Comparison of ENCODE assay signal across 1 cellular context in the genomic region with DNA sequence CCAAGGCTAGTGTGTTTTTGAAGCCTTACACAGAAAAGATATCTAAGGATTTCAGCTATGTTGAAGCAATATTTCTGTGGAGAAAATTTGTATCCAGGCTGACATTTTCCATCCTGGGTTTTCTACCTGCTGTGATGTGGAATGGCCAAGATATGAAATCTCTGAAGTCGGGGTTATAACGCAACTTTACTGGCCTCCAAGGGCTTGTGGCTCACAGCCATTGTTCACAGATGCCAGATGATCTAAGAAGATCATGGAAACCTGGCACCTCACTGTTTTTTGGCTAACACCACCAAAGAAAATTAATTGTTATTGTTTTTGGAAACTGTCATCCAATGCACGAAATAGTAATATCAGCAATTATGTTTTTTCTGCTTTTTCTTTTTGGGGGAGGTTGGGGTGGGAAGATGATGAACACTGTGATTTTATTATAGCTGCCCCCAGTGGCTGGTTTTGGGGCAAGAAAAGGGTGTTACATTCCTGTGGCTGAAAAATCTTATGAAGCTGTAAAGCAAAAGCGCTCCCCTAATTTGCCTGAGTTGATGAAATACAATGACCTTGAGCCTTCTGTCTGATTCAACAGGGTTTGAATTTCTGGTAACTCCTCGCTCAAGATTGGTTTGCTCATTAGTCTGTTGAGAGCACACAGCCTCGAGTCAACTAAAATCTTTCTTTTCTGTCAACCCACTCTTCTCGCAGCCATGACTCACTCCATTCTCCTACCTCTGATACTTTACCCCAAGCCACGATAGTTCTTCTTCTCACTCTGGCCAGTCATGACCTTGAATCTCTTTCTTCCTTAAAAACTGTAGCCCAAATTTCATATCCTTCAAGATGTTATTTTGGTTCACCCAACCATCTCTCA.
TF ChIP-seq lines count a peak whose summit lies in the region.

No MANE protein-coding gene starts in this region.

TF ChIP-seq in HepG2, 621 proteins besides CTCF, POLR2A, EP300 and RAD21 (continued from another document):
- TF ChIP-seq, protein P1, sequence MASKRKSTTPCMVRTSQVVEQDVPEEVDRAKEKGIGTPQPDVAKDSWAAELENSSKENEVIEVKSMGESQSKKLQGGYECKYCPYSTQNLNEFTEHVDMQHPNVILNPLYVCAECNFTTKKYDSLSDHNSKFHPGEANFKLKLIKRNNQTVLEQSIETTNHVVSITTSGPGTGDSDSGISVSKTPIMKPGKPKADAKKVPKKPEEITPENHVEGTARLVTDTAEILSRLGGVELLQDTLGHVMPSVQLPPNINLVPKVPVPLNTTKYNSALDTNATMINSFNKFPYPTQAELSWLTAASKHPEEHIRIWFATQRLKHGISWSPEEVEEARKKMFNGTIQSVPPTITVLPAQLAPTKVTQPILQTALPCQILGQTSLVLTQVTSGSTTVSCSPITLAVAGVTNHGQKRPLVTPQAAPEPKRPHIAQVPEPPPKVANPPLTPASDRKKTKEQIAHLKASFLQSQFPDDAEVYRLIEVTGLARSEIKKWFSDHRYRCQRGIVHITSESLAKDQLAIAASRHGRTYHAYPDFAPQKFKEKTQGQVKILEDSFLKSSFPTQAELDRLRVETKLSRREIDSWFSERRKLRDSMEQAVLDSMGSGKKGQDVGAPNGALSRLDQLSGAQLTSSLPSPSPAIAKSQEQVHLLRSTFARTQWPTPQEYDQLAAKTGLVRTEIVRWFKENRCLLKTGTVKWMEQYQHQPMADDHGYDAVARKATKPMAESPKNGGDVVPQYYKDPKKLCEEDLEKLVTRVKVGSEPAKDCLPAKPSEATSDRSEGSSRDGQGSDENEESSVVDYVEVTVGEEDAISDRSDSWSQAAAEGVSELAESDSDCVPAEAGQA (IDR thresholded peaks at IDR 0.05; ENCODE audit: low read depth): no peak
- TF ChIP-seq, protein P1 (CRISPR knock-in tag; IDR thresholded peaks at IDR 0.05; ENCODE audit: borderline replicate concordance): no peak
- peak; percentile 20 to 51; a peak in 1 of 4 replicates for TF ChIP-seq MAFK (conservative IDR thresholded peaks at IDR 0.05 in 1 of 2, IDR thresholded peaks at IDR 0.05 in 1 of 2; ENCODE audit: low read length in 2 of 2)
- TF ChIP-seq ATM (IDR thresholded peaks at IDR 0.05; ENCODE audit: borderline replicate concordance): no peak
TF ChIP-seq in HepG2: peak in this region for 2.
